9 cellular contexts compared by ENCODE assay signal in genomic region chr18:76348267-76349066, GRCh38.
A peak's percentile ranks its signal among the peaks of the same experiment; 100 is the strongest.
DNase-seq lines count a peak whose midpoint lies in the region; ATAC-seq and TF ChIP-seq lines count a peak whose summit lies in the region.
"Had no signal": no experiment of that assay in that cellular context is flagged by ENCODE, and none has a peak within 500 bp of the region (broad histone marks: within the 10 kb centered on the region; RNA-seq: fewer than 3 reads in every experiment).

No MANE protein-coding gene starts in this region.

- intact Hi-C loops in body of pancreas (cut with DNase I): no loop called here

- H3K4me3 ChIP-seq in MM.1S (ENCODE audit: low read length): no peak overlapping the region
- H3K4me3 ChIP-seq in body of pancreas: no peak overlapping the region
- no peak overlapping the region for H3K4me3 ChIP-seq in mesenchymal stem cell (ENCODE audit: insufficient read depth in 1 of 2, low read depth in 1 of 2, low read length in 2 of 2)
- H3K4me3 ChIP-seq in WERI-Rb-1 (ENCODE audit: low read depth, low read length): no peak overlapping the region

- no peak overlapping the region for H3K23ac ChIP-seq in mesenchymal stem cell (ENCODE audit: low read length in 2 of 2)

- H3K14ac ChIP-seq in mesenchymal stem cell (ENCODE audit: low read length in 2 of 2): no peak overlapping the region

- peak overlapping the region; percentile 70; the same call in 1 of the 2 replicates for H3K4me2 ChIP-seq in MM.1S (ENCODE audit: low read depth, low read length)
- no peak overlapping the region for H3K4me2 ChIP-seq in mesenchymal stem cell (ENCODE audit: low read length, poor library complexity, severe bottlenecking)

- H3K79me1 ChIP-seq in mesenchymal stem cell (replicated peaks; ENCODE audit: low read length, poor library complexity, severe bottlenecking): no peaks in the 10 kb centered on the region

- no peaks in the 10 kb centered on the region for H3K27me3 ChIP-seq in MM.1S (replicated peaks; ENCODE audit: insufficient read depth, low read length)
- H3K27me3 ChIP-seq in body of pancreas: no peaks in the 10 kb centered on the region
- H3K27me3 ChIP-seq in mesenchymal stem cell (ENCODE audit: control insufficient read depth in 1 of 2, insufficient read depth in 1 of 2, low read length in 2 of 2): no peaks in the 10 kb centered on the region
- no peaks in the 10 kb centered on the region for H3K27me3 ChIP-seq in WERI-Rb-1 (ENCODE audit: insufficient read depth, low read depth, severe bottlenecking)

- H4K8ac ChIP-seq in mesenchymal stem cell (ENCODE audit: low read length): peak overlapping the region; percentile 62

- H2AFZ ChIP-seq in MM.1S (ENCODE audit: low read length) (peak overlapping the region; percentile 64), mesenchymal stem cell (ENCODE audit: low read depth, low read length) (no peak overlapping the region)

- no peak overlapping the region for H2BK120ac ChIP-seq in mesenchymal stem cell (ENCODE audit: low read depth, low read length)

- WGBS in body of pancreas, 2 donors: 38 to 40% methylated on average over 21 to 27 of the region's 27 CpGs
- WGBS in mesenchymal stem cell: 91% methylated on average over 27 of the region's 27 CpGs

- ATAC-seq in body of pancreas (peak; percentile 43), GM21367 (IDR thresholded peaks at IDR 0.05; ENCODE audit: unreplicated experiment) (no peak), HG03039 (IDR thresholded peaks at IDR 0.05; ENCODE audit: unreplicated experiment) (no peak)

- no peaks in the 10 kb centered on the region for H3K9me2 ChIP-seq in MM.1S (replicated peaks; ENCODE audit: insufficient read depth, low read length)

- H3K27ac ChIP-seq in MM.1S (ENCODE audit: low read length): no peak overlapping the region
- H3K27ac ChIP-seq in body of pancreas: no peak overlapping the region
- H3K27ac ChIP-seq in mesenchymal stem cell (ENCODE audit: low read length, poor library complexity, severe bottlenecking): no peak overlapping the region
- no peak overlapping the region for H3K27ac ChIP-seq in WERI-Rb-1
- H3K27ac ChIP-seq: esophagus squamous epithelium had no signal

- H2BK12ac ChIP-seq in mesenchymal stem cell (ENCODE audit: low read length in 2 of 2): no peak overlapping the region

- no peaks in the 10 kb centered on the region for H3K36me3 ChIP-seq in MM.1S (replicated peaks; ENCODE audit: insufficient read depth, low read length)
- no peaks in the 10 kb centered on the region for H3K36me3 ChIP-seq in body of pancreas (replicated peaks in 1 of 2; ENCODE audit: insufficient read depth in 1 of 2, low read depth in 2 of 2)
- peaks cover 0 to 4% of the 10 kb centered on the region in 2 experiments for H3K36me3 ChIP-seq in mesenchymal stem cell (ENCODE audit: control insufficient read depth in 1 of 2, insufficient read depth in 2 of 2, low read depth in 1 of 2, low read length in 2 of 2)
- H3K36me3 ChIP-seq in WERI-Rb-1: peaks cover 10% of the 10 kb centered on the region
- H3K36me3 ChIP-seq: esophagus squamous epithelium had no signal

- H2AK5ac ChIP-seq in mesenchymal stem cell (ENCODE audit: low read length, severe bottlenecking): no peak overlapping the region

- no peaks in the 10 kb centered on the region for H4K20me1 ChIP-seq in MM.1S (ENCODE audit: insufficient read depth, low read length)

- no peak overlapping the region for H3K18ac ChIP-seq in mesenchymal stem cell (ENCODE audit: low read depth in 1 of 2, low read length in 2 of 2)

- H2BK15ac ChIP-seq in mesenchymal stem cell (ENCODE audit: low read depth, poor library complexity, severe bottlenecking): no peak overlapping the region

- H3F3A ChIP-seq in MM.1S (ENCODE audit: insufficient read depth, low read length): no peaks in the 10 kb centered on the region

- no peak for TF ChIP-seq CTCF in MM.1S (IDR thresholded peaks at IDR 0.05; ENCODE audit: low read length)
- no peak for TF ChIP-seq CTCF in body of pancreas (IDR thresholded peaks at IDR 0.05)
- TF ChIP-seq CTCF in WERI-Rb-1 (IDR thresholded peaks at IDR 0.05; ENCODE audit: low read depth, low read length): no peak

- H3K9me3 ChIP-seq in MM.1S (replicated peaks; ENCODE audit: insufficient read depth, low read length) (no peaks in the 10 kb centered on the region), body of pancreas (no peaks in the 10 kb centered on the region), mesenchymal stem cell (ENCODE audit: control insufficient read depth, low read length) (peaks cover 1% of the 10 kb centered on the region), WERI-Rb-1 (ENCODE audit: severe bottlenecking) (peaks cover 1% of the 10 kb centered on the region)
- H3K9me3 ChIP-seq: esophagus squamous epithelium had no signal

- H4K91ac ChIP-seq in mesenchymal stem cell (ENCODE audit: low read length): no peak overlapping the region

- no peaks in the 10 kb centered on the region for H3K4me1 ChIP-seq in MM.1S (ENCODE audit: low read length)
- peaks cover 19% of the 10 kb centered on the region for H3K4me1 ChIP-seq in body of pancreas
- peaks cover 11% of the 10 kb centered on the region for H3K4me1 ChIP-seq in mesenchymal stem cell (ENCODE audit: control insufficient read depth, insufficient read depth, low read depth, low read length)

- H3K9ac ChIP-seq in MM.1S (ENCODE audit: low read length) (no peak overlapping the region), mesenchymal stem cell (ENCODE audit: low read length) (peak overlapping the region; percentile 36)

- no peak overlapping the region for H3K4ac ChIP-seq in mesenchymal stem cell (ENCODE audit: low read depth in 1 of 2, low read length in 2 of 2)

- no peaks in the 10 kb centered on the region for H3K79me2 ChIP-seq in MM.1S (ENCODE audit: low read length)

- H2BK5ac ChIP-seq in mesenchymal stem cell (ENCODE audit: low read depth, low read length, poor library complexity, severe bottlenecking): no peak overlapping the region

- DNase-seq in COLO668 (lab: John Stamatoyannopoulos, UW; ENCODE audit: unreplicated experiment) (peak; percentile 73), MM.1S (no peak), body of pancreas (peak; percentile 32 to 59 (median 44)), mesenchymal stem cell (no peak), WERI-Rb-1 (no peak), kidney glomerular epithelial cell (lab: John Stamatoyannopoulos, UW) (no peak)
- DNase-seq: esophagus squamous epithelium had no signal

- TF ChIP-seq POLR2A in body of pancreas (IDR thresholded peaks at IDR 0.05): no peak

Comparison
In these comparisons a context has a peak if more than half of its experiments do, and no peak if none do; other contexts are left out.
1. DNase-seq: peak in COLO668 (single experiment) and body of pancreas (4 of 4); none in MM.1S (single experiment), mesenchymal stem cell (single experiment), WERI-Rb-1 (single experiment) and kidney glomerular epithelial cell (single experiment).